In genomic region chr6:28943557-28944411, GRCh38 we compare ENCODE assay signal across 1 cellular context.
A peak's percentile ranks its signal among the peaks of the same experiment; 100 is the strongest.
TF ChIP-seq lines count a peak whose summit lies in the region.

No MANE protein-coding gene starts in this region.

TF ChIP-seq in K562, 482 proteins besides CTCF, POLR2A, EP300 and RAD21 (continued from another document and continues in another):
- TF ChIP-seq YY1 (IDR thresholded peaks at IDR 0.05; ENCODE audit: borderline replicate concordance in 1 of 3, control insufficient read depth in 1 of 3, extremely low read depth in 1 of 3, insufficient read depth in 3 of 3, insufficient read length in 1 of 3, insufficient replicate concordance in 2 of 3, low read depth in 1 of 3, low read length in 2 of 3) (peak in 2 of 3 experiments; percentile 28 to 45), PKNOX1 (IDR thresholded peaks at IDR 0.05) (peak; percentile 20; the same call in 1 of the 2 replicates), PHF21A (IDR thresholded peaks at IDR 0.05; ENCODE audit: borderline replicate concordance, low read depth) (peak; percentile 88), ZNF668 (CRISPR knock-in tag; IDR thresholded peaks at IDR 0.05) (no peak), HES1 (IDR thresholded peaks at IDR 0.05; ENCODE audit: low read depth) (peak; percentile 50; the same call in 1 of the 2 replicates), DACH1 (IDR thresholded peaks at IDR 0.05; ENCODE audit: partially characterized antibody) (no peak), AFF4 (CRISPR knock-in tag; IDR thresholded peaks at IDR 0.05) (peak; percentile 46; the same call in 1 of the 2 replicates), DDX20 (tag; IDR thresholded peaks at IDR 0.05; ENCODE audit: low read depth) (0 out of 2 replicates have a peak, but pooled peaks have one; percentile 10), ETV1 (tag; conservative IDR thresholded peaks at IDR 0.05; ENCODE audit: low read depth) (no peak), MAZ (CRISPR knock-in tag; conservative IDR thresholded peaks at IDR 0.05 in 1 of 2, IDR thresholded peaks at IDR 0.05 in 1 of 2) (peak; percentile 57 to 83; a peak in 3 of 4 replicates), ZSCAN29 (IDR thresholded peaks at IDR 0.05) (peak; percentile 77; the same call in 1 of the 2 replicates), GATAD2A (IDR thresholded peaks at IDR 0.05) (peak; percentile 84; the same call in 1 of the 2 replicates), ZBTB7A (IDR thresholded peaks at IDR 0.05; ENCODE audit: borderline replicate concordance, control insufficient read depth, low read depth, low read length) (peak; percentile 29; the same call in 1 of the 2 replicates), ZBTB8A (IDR thresholded peaks at IDR 0.05; ENCODE audit: partially characterized antibody) (peak; percentile 87), EGR1 (conservative IDR thresholded peaks at IDR 0.05) (peak; percentile 97), SOX6 (IDR thresholded peaks at IDR 0.05) (peak; percentile 83), SRSF9 (IDR thresholded peaks at IDR 0.05; ENCODE audit: borderline replicate concordance, low read depth, low read length) (no peak), PHF8 (IDR thresholded peaks at IDR 0.05; ENCODE audit: borderline replicate concordance, low read length) (peak; percentile 44; the same call in 1 of the 2 replicates)
- TF ChIP-seq, protein P1, sequence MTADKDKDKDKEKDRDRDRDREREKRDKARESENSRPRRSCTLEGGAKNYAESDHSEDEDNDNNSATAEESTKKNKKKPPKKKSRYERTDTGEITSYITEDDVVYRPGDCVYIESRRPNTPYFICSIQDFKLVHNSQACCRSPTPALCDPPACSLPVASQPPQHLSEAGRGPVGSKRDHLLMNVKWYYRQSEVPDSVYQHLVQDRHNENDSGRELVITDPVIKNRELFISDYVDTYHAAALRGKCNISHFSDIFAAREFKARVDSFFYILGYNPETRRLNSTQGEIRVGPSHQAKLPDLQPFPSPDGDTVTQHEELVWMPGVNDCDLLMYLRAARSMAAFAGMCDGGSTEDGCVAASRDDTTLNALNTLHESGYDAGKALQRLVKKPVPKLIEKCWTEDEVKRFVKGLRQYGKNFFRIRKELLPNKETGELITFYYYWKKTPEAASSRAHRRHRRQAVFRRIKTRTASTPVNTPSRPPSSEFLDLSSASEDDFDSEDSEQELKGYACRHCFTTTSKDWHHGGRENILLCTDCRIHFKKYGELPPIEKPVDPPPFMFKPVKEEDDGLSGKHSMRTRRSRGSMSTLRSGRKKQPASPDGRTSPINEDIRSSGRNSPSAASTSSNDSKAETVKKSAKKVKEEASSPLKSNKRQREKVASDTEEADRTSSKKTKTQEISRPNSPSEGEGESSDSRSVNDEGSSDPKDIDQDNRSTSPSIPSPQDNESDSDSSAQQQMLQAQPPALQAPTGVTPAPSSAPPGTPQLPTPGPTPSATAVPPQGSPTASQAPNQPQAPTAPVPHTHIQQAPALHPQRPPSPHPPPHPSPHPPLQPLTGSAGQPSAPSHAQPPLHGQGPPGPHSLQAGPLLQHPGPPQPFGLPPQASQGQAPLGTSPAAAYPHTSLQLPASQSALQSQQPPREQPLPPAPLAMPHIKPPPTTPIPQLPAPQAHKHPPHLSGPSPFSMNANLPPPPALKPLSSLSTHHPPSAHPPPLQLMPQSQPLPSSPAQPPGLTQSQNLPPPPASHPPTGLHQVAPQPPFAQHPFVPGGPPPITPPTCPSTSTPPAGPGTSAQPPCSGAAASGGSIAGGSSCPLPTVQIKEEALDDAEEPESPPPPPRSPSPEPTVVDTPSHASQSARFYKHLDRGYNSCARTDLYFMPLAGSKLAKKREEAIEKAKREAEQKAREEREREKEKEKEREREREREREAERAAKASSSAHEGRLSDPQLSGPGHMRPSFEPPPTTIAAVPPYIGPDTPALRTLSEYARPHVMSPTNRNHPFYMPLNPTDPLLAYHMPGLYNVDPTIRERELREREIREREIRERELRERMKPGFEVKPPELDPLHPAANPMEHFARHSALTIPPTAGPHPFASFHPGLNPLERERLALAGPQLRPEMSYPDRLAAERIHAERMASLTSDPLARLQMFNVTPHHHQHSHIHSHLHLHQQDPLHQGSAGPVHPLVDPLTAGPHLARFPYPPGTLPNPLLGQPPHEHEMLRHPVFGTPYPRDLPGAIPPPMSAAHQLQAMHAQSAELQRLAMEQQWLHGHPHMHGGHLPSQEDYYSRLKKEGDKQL (CRISPR knock-in tag; IDR thresholded peaks at IDR 0.05; ENCODE audit: borderline replicate concordance), result no peak
- TF ChIP-seq, protein P2, sequence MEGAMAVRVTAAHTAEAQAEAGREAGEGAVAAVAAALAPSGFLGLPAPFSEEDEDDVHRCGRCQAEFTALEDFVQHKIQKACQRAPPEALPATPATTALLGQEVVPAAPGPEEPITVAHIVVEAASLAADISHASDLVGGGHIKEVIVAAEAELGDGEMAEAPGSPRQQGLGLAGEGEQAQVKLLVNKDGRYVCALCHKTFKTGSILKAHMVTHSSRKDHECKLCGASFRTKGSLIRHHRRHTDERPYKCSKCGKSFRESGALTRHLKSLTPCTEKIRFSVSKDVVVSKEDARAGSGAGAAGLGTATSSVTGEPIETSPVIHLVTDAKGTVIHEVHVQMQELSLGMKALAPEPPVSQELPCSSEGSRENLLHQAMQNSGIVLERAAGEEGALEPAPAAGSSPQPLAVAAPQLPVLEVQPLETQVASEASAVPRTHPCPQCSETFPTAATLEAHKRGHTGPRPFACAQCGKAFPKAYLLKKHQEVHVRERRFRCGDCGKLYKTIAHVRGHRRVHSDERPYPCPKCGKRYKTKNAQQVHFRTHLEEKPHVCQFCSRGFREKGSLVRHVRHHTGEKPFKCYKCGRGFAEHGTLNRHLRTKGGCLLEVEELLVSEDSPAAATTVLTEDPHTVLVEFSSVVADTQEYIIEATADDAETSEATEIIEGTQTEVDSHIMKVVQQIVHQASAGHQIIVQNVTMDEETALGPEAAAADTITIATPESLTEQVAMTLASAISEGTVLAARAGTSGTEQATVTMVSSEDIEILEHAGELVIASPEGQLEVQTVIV (CRISPR knock-in tag; IDR thresholded peaks at IDR 0.05; ENCODE audit: borderline replicate concordance), result no peak
- TF ChIP-seq, protein P3, sequence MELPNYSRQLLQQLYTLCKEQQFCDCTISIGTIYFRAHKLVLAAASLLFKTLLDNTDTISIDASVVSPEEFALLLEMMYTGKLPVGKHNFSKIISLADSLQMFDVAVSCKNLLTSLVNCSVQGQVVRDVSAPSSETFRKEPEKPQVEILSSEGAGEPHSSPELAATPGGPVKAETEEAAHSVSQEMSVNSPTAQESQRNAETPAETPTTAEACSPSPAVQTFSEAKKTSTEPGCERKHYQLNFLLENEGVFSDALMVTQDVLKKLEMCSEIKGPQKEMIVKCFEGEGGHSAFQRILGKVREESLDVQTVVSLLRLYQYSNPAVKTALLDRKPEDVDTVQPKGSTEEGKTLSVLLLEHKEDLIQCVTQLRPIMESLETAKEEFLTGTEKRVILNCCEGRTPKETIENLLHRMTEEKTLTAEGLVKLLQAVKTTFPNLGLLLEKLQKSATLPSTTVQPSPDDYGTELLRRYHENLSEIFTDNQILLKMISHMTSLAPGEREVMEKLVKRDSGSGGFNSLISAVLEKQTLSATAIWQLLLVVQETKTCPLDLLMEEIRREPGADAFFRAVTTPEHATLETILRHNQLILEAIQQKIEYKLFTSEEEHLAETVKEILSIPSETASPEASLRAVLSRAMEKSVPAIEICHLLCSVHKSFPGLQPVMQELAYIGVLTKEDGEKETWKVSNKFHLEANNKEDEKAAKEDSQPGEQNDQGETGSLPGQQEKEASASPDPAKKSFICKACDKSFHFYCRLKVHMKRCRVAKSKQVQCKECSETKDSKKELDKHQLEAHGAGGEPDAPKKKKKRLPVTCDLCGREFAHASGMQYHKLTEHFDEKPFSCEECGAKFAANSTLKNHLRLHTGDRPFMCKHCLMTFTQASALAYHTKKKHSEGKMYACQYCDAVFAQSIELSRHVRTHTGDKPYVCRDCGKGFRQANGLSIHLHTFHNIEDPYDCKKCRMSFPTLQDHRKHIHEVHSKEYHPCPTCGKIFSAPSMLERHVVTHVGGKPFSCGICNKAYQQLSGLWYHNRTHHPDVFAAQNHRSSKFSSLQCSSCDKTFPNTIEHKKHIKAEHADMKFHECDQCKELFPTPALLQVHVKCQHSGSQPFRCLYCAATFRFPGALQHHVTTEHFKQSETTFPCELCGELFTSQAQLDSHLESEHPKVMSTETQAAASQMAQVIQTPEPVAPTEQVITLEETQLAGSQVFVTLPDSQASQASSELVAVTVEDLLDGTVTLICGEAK (IDR thresholded peaks at IDR 0.05), result peak; percentile 82
- TF ChIP-seq, protein P3 (CRISPR knock-in tag; IDR thresholded peaks at IDR 0.05), result no peak
- TF ChIP-seq, protein P4, sequence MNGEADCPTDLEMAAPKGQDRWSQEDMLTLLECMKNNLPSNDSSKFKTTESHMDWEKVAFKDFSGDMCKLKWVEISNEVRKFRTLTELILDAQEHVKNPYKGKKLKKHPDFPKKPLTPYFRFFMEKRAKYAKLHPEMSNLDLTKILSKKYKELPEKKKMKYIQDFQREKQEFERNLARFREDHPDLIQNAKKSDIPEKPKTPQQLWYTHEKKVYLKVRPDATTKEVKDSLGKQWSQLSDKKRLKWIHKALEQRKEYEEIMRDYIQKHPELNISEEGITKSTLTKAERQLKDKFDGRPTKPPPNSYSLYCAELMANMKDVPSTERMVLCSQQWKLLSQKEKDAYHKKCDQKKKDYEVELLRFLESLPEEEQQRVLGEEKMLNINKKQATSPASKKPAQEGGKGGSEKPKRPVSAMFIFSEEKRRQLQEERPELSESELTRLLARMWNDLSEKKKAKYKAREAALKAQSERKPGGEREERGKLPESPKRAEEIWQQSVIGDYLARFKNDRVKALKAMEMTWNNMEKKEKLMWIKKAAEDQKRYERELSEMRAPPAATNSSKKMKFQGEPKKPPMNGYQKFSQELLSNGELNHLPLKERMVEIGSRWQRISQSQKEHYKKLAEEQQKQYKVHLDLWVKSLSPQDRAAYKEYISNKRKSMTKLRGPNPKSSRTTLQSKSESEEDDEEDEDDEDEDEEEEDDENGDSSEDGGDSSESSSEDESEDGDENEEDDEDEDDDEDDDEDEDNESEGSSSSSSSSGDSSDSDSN (IDR thresholded peaks at IDR 0.05; ENCODE audit: borderline replicate concordance in 1 of 2, low read depth in 2 of 2, low read length in 2 of 2), result no peak
